ENCODE assay signal across 27 cellular contexts in genomic region chr15:88873786-88874185, GRCh38.
"Had no signal": no experiment of that assay in that cellular context is flagged by ENCODE, and none has a peak within 500 bp of the region (broad histone marks: within the 10 kb centered on the region; RNA-seq: fewer than 3 reads in every experiment).

No MANE protein-coding gene starts in this region.

- H3K9me3 Mint-ChIP-seq: natural killer cell; nephron; stimulated activated effector memory CD8-positive, alpha-beta T cell treated with anti-CD3 and anti-CD28 coated beads, Interleukin-12 subunit alpha, Interleukin-12 subunit beta, amount 100 ng/mL, for 72 hours; stimulated activated naive B cell treated with anti-CD40 and anti-IgM and Interleukin-4, amounts not matched to agents 10 μg/mL and 1 μg/mL and 100 μg/mL, for 72 hours; stimulated activated naive CD8-positive, alpha-beta T cell treated with anti-CD3 and anti-CD28 coated beads, Interleukin-15, amount 100 ng/mL, for 72 hours had no signal

- H3K9me3 ChIP-seq: ovary, psoas muscle, right lobe of liver, sigmoid colon, upper lobe of left lung, vagina had no signal

- H3K36me3 ChIP-seq: ovary, right lobe of liver, sigmoid colon, tibial nerve, vagina had no signal

- H3K4me1 Mint-ChIP-seq: natural killer cell; stimulated activated effector memory CD8-positive, alpha-beta T cell treated with anti-CD3 and anti-CD28 coated beads, Interleukin-12 subunit alpha, Interleukin-12 subunit beta, amount 100 ng/mL, for 72 hours; stimulated activated naive B cell treated with anti-CD40 and anti-IgM and Interleukin-4, amounts not matched to agents 10 μg/mL and 1 μg/mL and 100 μg/mL, for 72 hours; stimulated activated naive CD8-positive, alpha-beta T cell treated with anti-CD3 and anti-CD28 coated beads, Interleukin-15, amount 100 ng/mL, for 72 hours had no signal

- H3K4me3 ChIP-seq: ovary, right lobe of liver, sigmoid colon, tibial nerve, upper lobe of left lung, vagina had no signal

- H3K36me3 Mint-ChIP-seq: natural killer cell had no signal

- H3K4me3 Mint-ChIP-seq: naive thymus-derived CD4-positive, alpha-beta T cell; natural killer cell; nephron; neural crest cell; stimulated activated effector memory CD8-positive, alpha-beta T cell treated with anti-CD3 and anti-CD28 coated beads, Interleukin-12 subunit alpha, Interleukin-12 subunit beta, amount 100 ng/mL, for 72 hours; stimulated activated naive B cell treated with anti-CD40 and anti-IgM and Interleukin-4, amounts not matched to agents 10 μg/mL and 1 μg/mL and 100 μg/mL, for 72 hours; stimulated activated naive CD8-positive, alpha-beta T cell treated with anti-CD3 and anti-CD28 coated beads, Interleukin-15, amount 100 ng/mL, for 72 hours had no signal

- ATAC-seq: naive thymus-derived CD4-positive, alpha-beta T cell; natural killer cell; psoas muscle; right cardiac atrium; right lobe of liver; stimulated activated effector memory CD8-positive, alpha-beta T cell treated with anti-CD3 and anti-CD28 coated beads, Interleukin-12 subunit alpha, Interleukin-12 subunit beta, amount 100 ng/mL, for 72 hours; stimulated activated naive B cell treated with anti-CD40 and anti-IgM and Interleukin-4, amounts not matched to agents 10 μg/mL and 1 μg/mL and 100 μg/mL, for 72 hours; stimulated activated naive CD8-positive, alpha-beta T cell treated with anti-CD3 and anti-CD28 coated beads, Interleukin-15, amount 100 ng/mL, for 72 hours; stimulated activated naive CD8-positive, alpha-beta T cell treated with anti-CD3 and anti-CD28 coated beads, Interleukin-15, Interleukin-2, amounts not matched to agents 100 U/mL and 50 U/mL, for 24 hours had no signal

- H3K4me1 ChIP-seq: parathyroid adenoma, right lobe of liver, sigmoid colon, upper lobe of left lung, vagina had no signal

- H3K27me3 ChIP-seq: ovary, right lobe of liver, sigmoid colon, tibial nerve, upper lobe of left lung, vagina had no signal

- DNase-seq: naive thymus-derived CD4-positive, alpha-beta T cell; natural killer cell; occipital lobe; ovary; posterior cingulate gyrus; psoas muscle; right cardiac atrium; right lobe of liver; sigmoid colon; small intestine; stimulated activated CD4-positive, alpha-beta T cell treated with anti-CD3 and anti-CD28 coated beads, Interleukin-15, amount 100 ng/mL, for 24 hours; stimulated activated CD4-positive, alpha-beta T cell treated with anti-CD3 and anti-CD28 coated beads, Interleukin-2, amount 100 ng/mL, for 24 hours; stimulated activated CD4-positive, alpha-beta T cell treated with anti-CD3 and anti-CD28 coated beads, Interleukin-2, amount 100 ng/mL, for 48 hours; stimulated activated CD4-positive, alpha-beta T cell treated with anti-CD3 and anti-CD28 coated beads, Interleukin-4, amount 100 ng/mL, for 24 hours; stimulated activated naive B cell treated with anti-CD40 and anti-IgM and Interleukin-4, amounts not matched to agents 10 μg/mL and 1 μg/mL and 100 μg/mL, for 72 hours; stimulated activated naive CD8-positive, alpha-beta T cell treated with anti-CD3 and anti-CD28 coated beads, Interleukin-15, amount 100 ng/mL, for 72 hours; stimulated activated naive CD8-positive, alpha-beta T cell treated with anti-CD3 and anti-CD28 coated beads, Interleukin-15, Interleukin-2, amounts not matched to agents 100 U/mL and 50 U/mL, for 24 hours; substantia nigra; trophoblast cell had no signal

- H3K27ac ChIP-seq: ovary, parathyroid adenoma, psoas muscle, right lobe of liver, sigmoid colon, tibial nerve, upper lobe of left lung, vagina had no signal

- H3K27ac Mint-ChIP-seq: natural killer cell; nephron; progenitor cell of endocrine pancreas; stimulated activated effector memory CD8-positive, alpha-beta T cell treated with anti-CD3 and anti-CD28 coated beads, Interleukin-12 subunit alpha, Interleukin-12 subunit beta, amount 100 ng/mL, for 72 hours; stimulated activated naive B cell treated with anti-CD40 and anti-IgM and Interleukin-4, amounts not matched to agents 10 μg/mL and 1 μg/mL and 100 μg/mL, for 72 hours had no signal

- H3K27me3 Mint-ChIP-seq: naive thymus-derived CD4-positive, alpha-beta T cell; stimulated activated naive CD8-positive, alpha-beta T cell treated with anti-CD3 and anti-CD28 coated beads, Interleukin-15, amount 100 ng/mL, for 72 hours had no signal
